ENCODE assay signal across 13 cellular contexts in the genomic region with DNA sequence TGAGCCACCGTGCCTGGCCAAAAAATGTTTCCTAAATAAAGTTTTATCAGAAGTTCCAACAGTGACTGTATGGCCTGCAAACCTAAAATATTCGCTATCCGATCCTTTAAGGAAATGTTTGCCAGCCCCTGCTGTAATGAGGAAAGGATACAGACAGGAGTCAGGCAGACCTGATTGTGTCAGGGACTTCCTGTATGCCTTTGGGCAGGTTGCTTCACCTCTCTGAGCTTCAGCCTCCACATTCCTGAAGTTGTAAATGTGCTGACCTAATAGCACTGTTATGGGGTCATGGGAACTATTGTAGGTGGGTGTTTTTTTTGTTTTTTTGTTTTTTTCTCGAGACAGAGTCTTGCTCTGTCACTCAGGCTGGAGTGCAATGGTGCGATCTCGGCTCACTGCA.
"Had no signal": no experiment of that assay in that cellular context is flagged by ENCODE, and none has a peak within 500 bp of the region (broad histone marks: within the 10 kb centered on the region; RNA-seq: fewer than 3 reads in every experiment).

No MANE protein-coding gene starts in this region.

- ATAC-seq: activated naive CD8-positive, alpha-beta T cell treated with anti-CD3 and anti-CD28 coated beads, Interleukin-2, amount 50 U/mL, for 24 hours; gastrocnemius medialis had no signal

- H3K27ac ChIP-seq: coronary artery, gastrocnemius medialis, right atrium auricular region, stomach, uterus had no signal

- DNase-seq: activated CD4-positive, alpha-beta memory T cell treated with anti-CD3 and anti-CD28 coated beads, Interleukin-2, amount 10 ng/mL, durations not matched to agents 7 days and 5 days; activated CD4-positive, alpha-beta T cell treated with anti-CD3 and anti-CD28 coated beads for 1 hour; activated naive CD4-positive, alpha-beta T cell; activated naive CD8-positive, alpha-beta T cell treated with anti-CD3 and anti-CD28 coated beads, Interleukin-2, amount 50 U/mL, for 24 hours; caudate nucleus; effector CD4-positive, alpha-beta T cell; gastrocnemius medialis; stomach; uterus had no signal

- H3K4me3 ChIP-seq: coronary artery, gastrocnemius medialis, right atrium auricular region, skin epidermis, stomach, uterus had no signal

- H3K27ac Mint-ChIP-seq: activated CD4-positive, alpha-beta memory T cell treated with anti-CD3 and anti-CD28 coated beads, Interleukin-2, amount 10 ng/mL, durations not matched to agents 7 days and 5 days had no signal

- H3K4me1 ChIP-seq: uterus had no signal

- H3K4me3 Mint-ChIP-seq: activated CD4-positive, alpha-beta memory T cell treated with anti-CD3 and anti-CD28 coated beads, Interleukin-2, amount 10 ng/mL, durations not matched to agents 7 days and 5 days; activated naive CD8-positive, alpha-beta T cell treated with anti-CD3 and anti-CD28 coated beads, Interleukin-2, amount 50 U/mL, for 24 hours; neural crest cell had no signal

- H3K27me3 Mint-ChIP-seq: activated CD4-positive, alpha-beta memory T cell treated with anti-CD3 and anti-CD28 coated beads, Interleukin-2, amount 10 ng/mL, durations not matched to agents 7 days and 5 days; activated naive CD8-positive, alpha-beta T cell treated with anti-CD3 and anti-CD28 coated beads, Interleukin-2, amount 50 U/mL, for 24 hours had no signal

- H3K9me3 ChIP-seq: gastrocnemius medialis, right atrium auricular region, uterus had no signal

- H3K27me3 ChIP-seq: gastrocnemius medialis, right atrium auricular region, stomach, uterus had no signal

- H3K36me3 ChIP-seq: gastrocnemius medialis, uterus had no signal

- H3K9me3 Mint-ChIP-seq: activated CD4-positive, alpha-beta memory T cell treated with anti-CD3 and anti-CD28 coated beads, Interleukin-2, amount 10 ng/mL, durations not matched to agents 7 days and 5 days; activated naive CD8-positive, alpha-beta T cell treated with anti-CD3 and anti-CD28 coated beads, Interleukin-2, amount 50 U/mL, for 24 hours; neural crest cell had no signal
